10 cellular contexts compared by ENCODE assay signal in the genomic region with DNA sequence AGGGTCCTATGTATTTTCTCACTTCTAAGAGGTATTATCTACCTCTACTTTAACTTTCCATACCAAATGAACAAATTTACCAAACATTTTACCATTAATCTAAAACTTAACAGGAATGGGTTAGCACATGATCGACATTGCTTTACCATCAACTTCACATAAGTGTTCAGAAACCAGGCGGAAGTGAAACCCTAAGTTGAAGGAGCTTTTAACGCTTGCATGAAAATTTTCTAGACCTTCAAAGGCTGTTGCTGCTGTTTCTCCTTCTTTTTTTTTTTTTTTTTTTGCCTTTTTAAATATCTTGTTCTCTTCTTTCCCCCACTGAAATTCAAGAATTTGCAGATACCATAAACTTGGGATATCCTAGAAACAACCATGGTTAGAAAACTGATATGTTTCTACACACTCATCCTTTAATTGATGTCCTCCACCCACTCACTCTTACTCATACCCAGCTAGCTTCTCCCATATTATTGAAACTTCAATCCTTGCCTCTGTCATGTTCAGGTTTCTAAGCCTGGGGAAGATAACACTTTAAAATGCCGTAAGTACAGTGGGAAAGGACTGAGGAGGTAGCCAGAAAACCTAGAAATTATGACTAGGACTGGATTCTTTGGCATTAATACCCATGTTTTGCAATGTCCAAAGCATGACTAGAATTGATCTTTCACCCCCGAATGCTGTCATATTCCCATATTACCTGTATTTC. TPM values are rescaled to one million over a fixed set of nuclear protein-coding genes. Genes with fewer than 3 reads are reported as not detected.
DNase-seq lines count a peak whose midpoint lies in the region; ATAC-seq and TF ChIP-seq lines count a peak whose summit lies in the region.
"Had no signal": no experiment of that assay in that cellular context is flagged by ENCODE, and none has a peak within 500 bp of the region (broad histone marks: within the 10 kb centered on the region; RNA-seq: fewer than 3 reads in every experiment).

No MANE protein-coding gene starts in this region.

- peak; percentile 82 for ATAC-seq in HG02884 (IDR thresholded peaks at IDR 0.05; ENCODE audit: unreplicated experiment)

- WGBS in thyroid gland, 2 donors = 91 to 95% methylated on average over 5 of the region's 5 CpGs

- H3K36me3 ChIP-seq in skeletal muscle satellite cell (ENCODE audit: insufficient read depth, low read length) (no peaks in the 10 kb centered on the region), thyroid gland (no peaks in the 10 kb centered on the region)
- H3K36me3 ChIP-seq: thoracic aorta had no signal

- TF ChIP-seq CTCF in thyroid gland (IDR thresholded peaks at IDR 0.05) = no peak

- H3K9me3 ChIP-seq in skeletal muscle satellite cell (replicated peaks; ENCODE audit: low read length) (no peaks in the 10 kb centered on the region), thyroid gland (no peaks in the 10 kb centered on the region)
- H3K9me3 ChIP-seq: thoracic aorta had no signal

- H3K27ac ChIP-seq in thyroid gland = no peak overlapping the region
- H3K27ac ChIP-seq: 22Rv1, thoracic aorta had no signal

- no peaks in the 10 kb centered on the region for H3K27me3 ChIP-seq in skeletal muscle satellite cell (ENCODE audit: control insufficient read depth, insufficient read depth, low read length)
- H3K27me3 ChIP-seq in thyroid gland = no peaks in the 10 kb centered on the region

- no peaks in the 10 kb centered on the region for H3K27me3 Mint-ChIP-seq in T-helper 1 cell treated with Interleukin-12 subunit alpha and Interleukin-12 subunit beta and Interleukin-4 antibody, amounts not matched to agents 30 μg/mL and 1 μg/mL, for 36 hours (ENCODE audit: low read depth)

- H3K36me3 Mint-ChIP-seq in T-helper 1 cell treated with Interleukin-12 subunit alpha and Interleukin-12 subunit beta and Interleukin-4 antibody, amounts not matched to agents 30 μg/mL and 1 μg/mL, for 36 hours (ENCODE audit: low read depth) = peaks cover 9% of the 10 kb centered on the region

- H3K9me3 Mint-ChIP-seq in T-helper 1 cell treated with Interleukin-12 subunit alpha and Interleukin-12 subunit beta and Interleukin-4 antibody, amounts not matched to agents 30 μg/mL and 1 μg/mL, for 36 hours = no peaks in the 10 kb centered on the region

- H3K4me2 ChIP-seq in skeletal muscle satellite cell (ENCODE audit: low read length) = peak overlapping the region; percentile 70

- DNase-seq in SKM-1 treated with dmso at 0.1 percent for 144 hours (lab: John Stamatoyannopoulos, UW; ENCODE audit: unreplicated experiment) (peak; percentile 40), SKM-1 (lab: John Stamatoyannopoulos, UW; ENCODE audit: unreplicated experiment) (no peak), NCI-H2227 treated with DMSO at 0.1 percent for 48 hours (lab: John Stamatoyannopoulos, UW) (no peak), thyroid gland (no peak), Kasumi-1 (lab: John Stamatoyannopoulos, UW) (no peak)

- H3K9ac ChIP-seq in skeletal muscle satellite cell (ENCODE audit: low read depth, low read length) = no peak overlapping the region

- H3K4me1 ChIP-seq in skeletal muscle satellite cell (ENCODE audit: control insufficient read depth, insufficient read depth, low read length) = peaks cover 18% of the 10 kb centered on the region
- no peaks in the 10 kb centered on the region for H3K4me1 ChIP-seq in thyroid gland

- H3K4me1 Mint-ChIP-seq in T-helper 1 cell treated with Interleukin-12 subunit alpha and Interleukin-12 subunit beta and Interleukin-4 antibody, amounts not matched to agents 30 μg/mL and 1 μg/mL, for 36 hours (ENCODE audit: low read depth) = peaks cover 20% of the 10 kb centered on the region

- H3K27ac Mint-ChIP-seq in T-helper 1 cell treated with Interleukin-12 subunit alpha and Interleukin-12 subunit beta and Interleukin-4 antibody, amounts not matched to agents 30 μg/mL and 1 μg/mL, for 36 hours = peak overlapping the region; percentile 33

- intact Hi-C loops in thyroid gland (cut with DNase I) = no loop called here

- H3K4me3 ChIP-seq in skeletal muscle satellite cell (ENCODE audit: low read length) (peak overlapping the region; percentile 7), thyroid gland (replicated peaks in 1 of 3) (no peak overlapping the region)
- H3K4me3 ChIP-seq: thoracic aorta had no signal

- H3K4me3 Mint-ChIP-seq in T-helper 1 cell treated with Interleukin-12 subunit alpha and Interleukin-12 subunit beta and Interleukin-4 antibody, amounts not matched to agents 30 μg/mL and 1 μg/mL, for 36 hours = peak overlapping the region; percentile 72

- TF ChIP-seq POLR2A in thyroid gland (IDR thresholded peaks at IDR 0.05) = no peak

RNA-seq across cellular contexts. Expression of a gene that starts 24.7 kb away (rescaled TPM):
- total RNA-seq in skeletal muscle satellite cell (2012; rRNA removed) = 40.4 and 47.9 TPM in 2 replicates
- 10 to 100 TPM; 23.3 to 44.1 (median 34.7) TPM for total RNA-seq in thyroid gland
